2 cellular contexts compared by ENCODE assay signal in genomic region chr6:140427842-140428241, GRCh38.
TF ChIP-seq lines count a peak whose summit lies in the region.

No MANE protein-coding gene starts in this region.

TF ChIP-seq in HepG2, 621 proteins besides CTCF, POLR2A, EP300 and RAD21:
- TF ChIP-seq SMC3 (IDR thresholded peaks at IDR 0.05; ENCODE audit: low read length), result peak; percentile 12; the same call in 1 of the 2 replicates
- 0 out of 2 replicates have a peak, but pooled peaks have one; percentile 22 for TF ChIP-seq ZNF644 (CRISPR knock-in tag; IDR thresholded peaks at IDR 0.05; ENCODE audit: low read depth)
- no peak for TF ChIP-seq ZNF784 (CRISPR knock-in tag; IDR thresholded peaks at IDR 0.05; ENCODE audit: borderline replicate concordance)
- TF ChIP-seq POGZ (CRISPR knock-in tag; IDR thresholded peaks at IDR 0.05), result no peak
- TF ChIP-seq TBL1XR1 (IDR thresholded peaks at IDR 0.05; ENCODE audit: borderline replicate concordance, low read length, partially characterized antibody), result no peak
- no peak for TF ChIP-seq TP53 (CRISPR knock-in tag; conservative IDR thresholded peaks at IDR 0.05)
- TF ChIP-seq STAG1 (CRISPR knock-in tag; IDR thresholded peaks at IDR 0.05), result peak; percentile 34
- TF ChIP-seq PCBP2 (optimal IDR thresholded peaks at IDR 0.05; ENCODE audit: low read depth, low read length, poor library complexity, severe bottlenecking), result no peak
- no peak for TF ChIP-seq ZNF678 (CRISPR knock-in tag; IDR thresholded peaks at IDR 0.05)
- no peak for TF ChIP-seq ZNF605 (CRISPR knock-in tag; IDR thresholded peaks at IDR 0.05)
- TF ChIP-seq ETV5 (CRISPR knock-in tag; IDR thresholded peaks at IDR 0.05; ENCODE audit: borderline replicate concordance), result no peak
- TF ChIP-seq ZMYM4 (CRISPR knock-in tag; IDR thresholded peaks at IDR 0.05), result peak; percentile 46; the same call in 1 of the 2 replicates
- no peak for TF ChIP-seq KDM2A (CRISPR knock-in tag; IDR thresholded peaks at IDR 0.05; ENCODE audit: borderline replicate concordance, low read depth)
- TF ChIP-seq HOXA9 (CRISPR knock-in tag; IDR thresholded peaks at IDR 0.05; ENCODE audit: borderline replicate concordance), result no peak
- no peak for TF ChIP-seq ZNF660 (CRISPR knock-in tag; IDR thresholded peaks at IDR 0.05; ENCODE audit: borderline replicate concordance, low read depth)
TF ChIP-seq in HepG2: peak in this region for 4.

TF ChIP-seq in K562, 482 proteins besides CTCF, POLR2A, EP300 and RAD21:
- TF ChIP-seq HNRNPK (IDR thresholded peaks at IDR 0.05; ENCODE audit: low read depth, low read length, poor library complexity, severe bottlenecking), result no peak
- TF ChIP-seq POLR2AphosphoS2 (IDR thresholded peaks at IDR 0.05; ENCODE audit: low read length), result no peak
- TF ChIP-seq MGA (IDR thresholded peaks at IDR 0.05), result no peak
- no peak for TF ChIP-seq ZC3H11A (IDR thresholded peaks at IDR 0.05; ENCODE audit: low read depth, low read length)
- no peak for TF ChIP-seq ZNF232 (CRISPR knock-in tag; IDR thresholded peaks at IDR 0.05)
- TF ChIP-seq FOXM1 (IDR thresholded peaks at IDR 0.05; ENCODE audit: low read depth), result no peak
- no peak for TF ChIP-seq FOXM1 (CRISPR knock-in tag; IDR thresholded peaks at IDR 0.05; ENCODE audit: low read depth)
- TF ChIP-seq ZBTB17 (CRISPR knock-in tag; IDR thresholded peaks at IDR 0.05), result no peak
- TF ChIP-seq TBP (optimal IDR thresholded peaks at IDR 0.05; ENCODE audit: low read depth, low read length), result no peak
- TF ChIP-seq HSF4 (CRISPR knock-in tag; IDR thresholded peaks at IDR 0.05; ENCODE audit: borderline replicate concordance), result no peak
- no peak for TF ChIP-seq DDX20 (tag; IDR thresholded peaks at IDR 0.05; ENCODE audit: low read depth)
- no peak for TF ChIP-seq CHCHD3 (CRISPR knock-in tag; IDR thresholded peaks at IDR 0.05)
- TF ChIP-seq ZNF239 (CRISPR knock-in tag; IDR thresholded peaks at IDR 0.05), result no peak
- TF ChIP-seq BHLHE40 (IDR thresholded peaks at IDR 0.05; ENCODE audit: low read length), result no peak
- no peak for TF ChIP-seq E2F4 (CRISPR knock-in tag; IDR thresholded peaks at IDR 0.05; ENCODE audit: low read depth)
- TF ChIP-seq SMAD4 (CRISPR knock-in tag; conservative IDR thresholded peaks at IDR 0.05), result no peak
